ENCODE assay signal across 8 cellular contexts in genomic region chr10:122953827-122954730, GRCh38. TPM values are rescaled to one million over a fixed set of nuclear protein-coding genes. Genes with fewer than 3 reads are reported as not detected.
DNase-seq lines count a peak whose midpoint lies in the region; ATAC-seq and TF ChIP-seq lines count a peak whose summit lies in the region.

TSS of gene C10orf88 (minus strand) at chr10:122954227. CDS start at chr10:122954178, 49 bp downstream.

- CTCF ChIA-PET in activated CD4-positive, alpha-beta memory T cell treated with anti-CD3 and anti-CD28 coated beads, Interleukin-2, amount 10 ng/mL, durations not matched to agents 7 days and 5 days (lab: Charles Lee), result interaction anchor here (1.1 to 5.2 kb wide), 2 partner anchors 13 to 26 kb away, joined by 3 to 25 read pairs; partner anchors contain the start of gene PSTK

- peak within 1 kb of the TSS; percentile 86 for H3K4me3 Mint-ChIP-seq in activated CD4-positive, alpha-beta memory T cell treated with anti-CD3 and anti-CD28 coated beads, Interleukin-2, amount 10 ng/mL, durations not matched to agents 7 days and 5 days

- TF ChIP-seq CTCF in lower leg skin (IDR thresholded peaks at IDR 0.05), result no peak

- POLR2A ChIA-PET in activated CD4-positive, alpha-beta memory T cell treated with anti-CD3 and anti-CD28 coated beads, Interleukin-2, amount 10 ng/mL, durations not matched to agents 7 days and 5 days (lab: Charles Lee), result interaction anchor here (0.6 to 5.0 kb wide), 9 partner anchors 17 to 201 kb away, joined by 3 to 37 read pairs (median 4); partner anchors contain the start of genes ACADSB, BUB3, FAM24B and IKZF5

- H3K4me1 Mint-ChIP-seq in activated CD4-positive, alpha-beta memory T cell treated with anti-CD3 and anti-CD28 coated beads, Interleukin-2, amount 10 ng/mL, durations not matched to agents 7 days and 5 days, result peaks cover 40% of the 10 kb centered on the region

- peaks cover 31% of the 10 kb centered on the region for H3K36me3 Mint-ChIP-seq in activated CD4-positive, alpha-beta memory T cell treated with anti-CD3 and anti-CD28 coated beads, Interleukin-2, amount 10 ng/mL, durations not matched to agents 7 days and 5 days (ENCODE audit: low read depth)

- peak within 1 kb of the TSS; percentile 82 for H3K27ac Mint-ChIP-seq in activated CD4-positive, alpha-beta memory T cell treated with anti-CD3 and anti-CD28 coated beads, Interleukin-2, amount 10 ng/mL, durations not matched to agents 7 days and 5 days

- intact Hi-C loops in lower leg skin (cut with DNase I; ENCODE audit: low total_unique reads), result no loop called here

- peak within 1 kb of the TSS; percentile 92 for H3K4me3 ChIP-seq in lower leg skin (ENCODE audit: low read depth, poor library complexity, severe bottlenecking)

- peaks cover 17% of the 10 kb centered on the region for H3K27me3 Mint-ChIP-seq in activated CD4-positive, alpha-beta memory T cell treated with anti-CD3 and anti-CD28 coated beads, Interleukin-2, amount 10 ng/mL, durations not matched to agents 7 days and 5 days

- ATAC-seq in GM19438 (IDR thresholded peaks at IDR 0.05; ENCODE audit: low read depth, unreplicated experiment) (peak; percentile 99), HG03575 (IDR thresholded peaks at IDR 0.05; ENCODE audit: extremely low read depth, insufficient number of reproducible peaks, low FRiP score, unreplicated experiment) (peak; percentile 75)

- WGBS in lower leg skin, 2 donors, result 10% methylated on average over 47 to 58 of the region's 83 CpGs

- no peak for TF ChIP-seq POLR2A in lower leg skin (IDR thresholded peaks at IDR 0.05)

- no peaks in the 10 kb centered on the region for H3K9me3 Mint-ChIP-seq in activated CD4-positive, alpha-beta memory T cell treated with anti-CD3 and anti-CD28 coated beads, Interleukin-2, amount 10 ng/mL, durations not matched to agents 7 days and 5 days

- DNase-seq in CD1c-positive myeloid dendritic cell (ENCODE audit: extremely low spot score) (peak; percentile 99), NCI-H82 treated with DMSO at 0.1 percent for 48 hours (lab: John Stamatoyannopoulos, UW; ENCODE audit: unreplicated experiment) (peak; percentile 91), ecto neural progenitor cell (ENCODE audit: low spot score) (peak; percentile 98), lower leg skin (ENCODE audit: low spot score in 2 of 2) (peak; percentile 92 to 98)
- peak; percentile 98 for DNase-seq in activated CD4-positive, alpha-beta memory T cell treated with anti-CD3 and anti-CD28 coated beads, Interleukin-2, amount 10 ng/mL, durations not matched to agents 7 days and 5 days
- DNase-seq in stimulated activated CD4-positive, alpha-beta T cell treated with anti-CD3 and anti-CD28 coated beads, Interleukin-4, amount 100 ng/mL, for 48 hours (ENCODE audit: low read depth in 2 of 2), result peak; percentile 88 to 95

RNA-seq across cellular contexts. Expression of gene C10orf88, which starts in this region (rescaled TPM):
- total RNA-seq in activated CD4-positive, alpha-beta memory T cell treated with anti-CD3 and anti-CD28 coated beads, Interleukin-2, amount 10 ng/mL, durations not matched to agents 7 days and 5 days, result 10 to 100 TPM; 12.6 to 15.1 TPM
- 1 to 10 TPM; 3.3 to 6.3 (median 5.2) TPM for total RNA-seq in lower leg skin

Comparison
In these comparisons a context has a peak if more than half of its experiments do, and no peak if none do; other contexts are left out.
1. Peak in every context shown above with its lines: DNase-seq, ATAC-seq and H3K4me3 ChIP-seq.